10 cellular contexts compared by ENCODE assay signal in genomic region chr1:12296623-12297022, GRCh38.
DNase-seq lines count a peak whose midpoint lies in the region; ATAC-seq, FAIRE-seq and TF ChIP-seq lines count a peak whose summit lies in the region.
"Had no signal": no experiment of that assay in that cellular context is flagged by ENCODE, and none has a peak within 500 bp of the region (broad histone marks: within the 10 kb centered on the region; RNA-seq: fewer than 3 reads in every experiment).

No MANE protein-coding gene starts in this region.

- H3K27ac ChIP-seq in keratinocyte (ENCODE audit: control insufficient read depth, insufficient read depth, low read length), result no peak overlapping the region
- H3K27ac ChIP-seq in tibial nerve, result no peak overlapping the region

- POLR2A ChIA-PET in GM10248 (lab: Yijun Ruan, JAX), result no interaction called here

- WGBS in tibial nerve, 2 donors, result 50 to 53% methylated on average over 1 of the region's 1 CpG

- H3K9me1 ChIP-seq in keratinocyte (ENCODE audit: control insufficient read depth, extremely low read depth, insufficient read depth, low read length), result no peaks in the 10 kb centered on the region

- H4K20me1 ChIP-seq in keratinocyte (ENCODE audit: control insufficient read depth, extremely low read depth, insufficient read depth, low read length), result no peaks in the 10 kb centered on the region

- peak; percentile 32 for FAIRE-seq in keratinocyte (lab: Jason Lieb, UNC)

- H3K27me3 ChIP-seq in keratinocyte (ENCODE audit: control insufficient read depth, extremely low read depth, insufficient read depth, low read length), result no peaks in the 10 kb centered on the region
- no peaks in the 10 kb centered on the region for H3K27me3 ChIP-seq in tibial nerve

- peaks cover 34% of the 10 kb centered on the region for H3K4me1 Mint-ChIP-seq in T-helper 2 cell treated with Interferon-gamma antibody and Interleukin-4, amounts not matched to agents 5 μg/mL and 100 μg/mL, for 36 hours (ENCODE audit: low read depth)

- no peak overlapping the region for H3K4me2 ChIP-seq in keratinocyte (ENCODE audit: control insufficient read depth, extremely low read depth, insufficient read depth, low read depth, low read length)

- TF ChIP-seq CTCF in GM10248 (IDR thresholded peaks at IDR 0.05; ENCODE audit: control extremely low read depth, extremely low read depth, low read depth, missing control alignments) (no peak), keratinocyte (optimal IDR thresholded peaks at IDR 0.05 in 1 of 3, IDR thresholded peaks at IDR 0.05 in 1 of 3, conservative IDR thresholded peaks at IDR 0.05 in 1 of 3; ENCODE audit: extremely low read depth in 1 of 3, insufficient read depth in 2 of 3, low read length in 3 of 3) (no peak), tibial nerve (IDR thresholded peaks at IDR 0.05) (no peak)

- no peak for TF ChIP-seq EP300 in tibial nerve (IDR thresholded peaks at IDR 0.05)

- peaks cover 3% of the 10 kb centered on the region for H3K4me1 ChIP-seq in keratinocyte (ENCODE audit: control insufficient read depth, extremely low read depth, insufficient read depth, low read length)
- no peaks in the 10 kb centered on the region for H3K4me1 ChIP-seq in tibial nerve

- dilution Hi-C loops in keratinocyte (cut with MboI; ENCODE audit: extremely low pct_ligation_motif_present, low sequenced_read_pairs), result no loop called here

- H3K36me3 Mint-ChIP-seq in T-helper 2 cell treated with Interferon-gamma antibody and Interleukin-4, amounts not matched to agents 5 μg/mL and 100 μg/mL, for 36 hours (ENCODE audit: low read depth), result peaks cover 48% of the 10 kb centered on the region

- CTCF ChIA-PET in GM10248 (lab: Yijun Ruan, JAX), result interaction anchor here (1.3 to 1.6 kb wide), 2 partner anchors 21 to 24 kb away, joined by 4 to 8 read pairs; no protein-coding TSS in a partner anchor

- no peak overlapping the region for H3K9ac ChIP-seq in keratinocyte (ENCODE audit: control insufficient read depth, extremely low read depth, insufficient read depth, low read length)

- no peak for ATAC-seq in HG03039 (IDR thresholded peaks at IDR 0.05; ENCODE audit: unreplicated experiment)

- H3K27me3 Mint-ChIP-seq in T-helper 2 cell treated with Interferon-gamma antibody and Interleukin-4, amounts not matched to agents 5 μg/mL and 100 μg/mL, for 36 hours (ENCODE audit: low read depth), result no peaks in the 10 kb centered on the region

- no peaks in the 10 kb centered on the region for H3K79me2 ChIP-seq in keratinocyte (ENCODE audit: control insufficient read depth, insufficient read depth, low read length)

- DNase-seq in GM10248 (ENCODE audit: extremely low spot score) (peak; percentile 27), HCEC 1CT (peak; percentile 87), keratinocyte (ENCODE audit: low read depth, low spot score) (no peak), COR-L47 (lab: John Stamatoyannopoulos, UW) (no peak), tibial nerve (ENCODE audit: low spot score in 2 of 2) (no peak), NCI-H1105 (lab: John Stamatoyannopoulos, UW) (no peak)
- DNase-seq in T-helper 2 cell treated with Interferon-gamma antibody and Interleukin-4, amounts not matched to agents 5 μg/mL and 100 μg/mL, for 36 hours (ENCODE audit: low spot score), result no peak
- DNase-seq: hypothalamus; stimulated activated CD4-positive, alpha-beta T cell treated with anti-CD3 and anti-CD28 coated beads, Interleukin-2, amount 100 ng/mL, for 24 hours had no signal

- peaks cover 12 to 20% of the 10 kb centered on the region in 2 experiments for H3K36me3 ChIP-seq in keratinocyte (ENCODE audit: control insufficient read depth in 2 of 2, extremely low read depth in 1 of 2, insufficient read depth in 2 of 2, low read length in 2 of 2)
- H3K36me3 ChIP-seq in tibial nerve, result peaks cover 0 to 80% (median 9%) of the 10 kb centered on the region in 3 donors

- H3K9me3 ChIP-seq in keratinocyte (ENCODE audit: control insufficient read depth, low read depth, low read length), result no peaks in the 10 kb centered on the region
- H3K9me3 ChIP-seq in tibial nerve, result no peaks in the 10 kb centered on the region

- no peak for TF ChIP-seq POLR2A in tibial nerve (IDR thresholded peaks at IDR 0.05)

- no peaks in the 10 kb centered on the region for H3K9me3 Mint-ChIP-seq in T-helper 2 cell treated with Interferon-gamma antibody and Interleukin-4, amounts not matched to agents 5 μg/mL and 100 μg/mL, for 36 hours

- H3K27ac Mint-ChIP-seq in T-helper 2 cell treated with Interferon-gamma antibody and Interleukin-4, amounts not matched to agents 5 μg/mL and 100 μg/mL, for 36 hours, result peak overlapping the region; percentile 57

- H2AFZ ChIP-seq in keratinocyte (ENCODE audit: control insufficient read depth, low read length), result no peak overlapping the region

- H3K4me3 ChIP-seq in keratinocyte (ENCODE audit: control insufficient read depth in 2 of 3, extremely low read depth in 1 of 3, insufficient read depth in 2 of 3, low read depth in 1 of 3, low read length in 3 of 3) (no peak overlapping the region), tibial nerve (no peak overlapping the region)

- peak overlapping the region; percentile 61 for H3K4me3 Mint-ChIP-seq in T-helper 2 cell treated with Interferon-gamma antibody and Interleukin-4, amounts not matched to agents 5 μg/mL and 100 μg/mL, for 36 hours

Comparison
In these comparisons a context has a peak if more than half of its experiments do, and no peak if none do; other contexts are left out.
1. DNase-seq: peak in GM10248 (single experiment) and HCEC 1CT (single experiment); none in T-helper 2 cell treated with Interferon-gamma antibody and Interleukin-4, amounts not matched to agents 5 μg/mL and 100 μg/mL, for 36 hours (single experiment), keratinocyte (single experiment), COR-L47 (single experiment), tibial nerve (0 of 2) and NCI-H1105 (single experiment).